ENCODE assay signal across 10 cellular contexts in the genomic region with DNA sequence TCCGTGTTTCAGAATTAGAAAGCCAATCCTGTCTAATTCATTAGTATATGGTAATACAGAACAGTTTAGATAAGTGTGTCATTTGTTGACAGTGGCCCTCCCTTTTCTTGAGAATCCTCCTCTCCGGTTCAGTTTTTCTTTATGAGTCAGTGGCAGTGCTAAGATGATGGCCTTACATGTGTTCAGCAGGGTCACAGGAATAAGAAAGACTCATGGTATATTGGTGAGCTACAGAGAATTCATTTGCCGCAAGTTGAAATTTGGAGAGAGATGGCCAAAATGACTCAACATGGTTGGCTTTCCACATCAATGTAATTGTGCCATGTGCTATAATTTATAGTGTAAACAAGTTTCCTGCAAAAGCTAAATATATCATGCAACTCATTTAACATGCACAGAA.
"Had no signal": no experiment of that assay in that cellular context is flagged by ENCODE, and none has a peak within 500 bp of the region (broad histone marks: within the 10 kb centered on the region; RNA-seq: fewer than 3 reads in every experiment).

No MANE protein-coding gene starts in this region.

- DNase-seq: activated CD4-positive, alpha-beta T cell treated with anti-CD3 and anti-CD28 coated beads, Interleukin-2, amount 50 U/mL, for 1 hour; activated gamma-delta T cell treated with Interleukin-2 at 50 U/mL for 16 hours; activated naive CD8-positive, alpha-beta T cell treated with anti-CD3 and anti-CD28 coated beads, Interleukin-2, amount 10 ng/mL, durations not matched to agents 7 days and 5 days; activated T-cell treated with anti-CD3 and anti-CD28 coated beads, Interleukin-2, amount 50 U/mL, for 24 hours; aorta; left ventricle myocardium superior; stimulated activated CD4-positive, alpha-beta T cell treated with anti-CD3 and anti-CD28 coated beads, Interleukin-2, amount 100 ng/mL, for 48 hours had no signal

- H3K4me3 ChIP-seq: cardiac muscle cell, esophagus muscularis mucosa, thoracic aorta had no signal
